In genomic region chr19:49896863-49897621, GRCh38 we compare ENCODE assay signal across 8 cellular contexts. TPM values are rescaled to one million over a fixed set of nuclear protein-coding genes. Genes with fewer than 3 reads are reported as not detected.
DNase-seq lines count a peak whose midpoint lies in the region; ATAC-seq and TF ChIP-seq lines count a peak whose summit lies in the region.

Gene IL4I1 (minus strand): TSS chr19:49896887. CDS start chr19:49896160, 727 bp downstream.

- H3K9ac ChIP-seq in mesenchymal stem cell (ENCODE audit: low read length), result peak within 1 kb of the TSS; percentile 71

- peak within 1 kb of the TSS; percentile 83 for H4K91ac ChIP-seq in mesenchymal stem cell (ENCODE audit: low read length)

- H3K79me1 ChIP-seq in mesenchymal stem cell (replicated peaks; ENCODE audit: low read length, poor library complexity, severe bottlenecking), result no peaks in the 10 kb centered on the region

- H3K4me3 ChIP-seq in GM12865 (ENCODE audit: low read depth, low read length) (peak within 1 kb of the TSS; percentile 83), mesenchymal stem cell (ENCODE audit: insufficient read depth in 1 of 2, low read depth in 1 of 2, low read length in 2 of 2) (no peak within 1 kb of the TSS)

- H3K36me3 Mint-ChIP-seq in activated naive CD4-positive, alpha-beta T cell treated with anti-CD3 and anti-CD28 coated beads, Interleukin-2, amount 50 U/mL, for 72 hours, result no peaks in the 10 kb centered on the region

- peak within 1 kb of the TSS; percentile 18 for H3K4me2 ChIP-seq in mesenchymal stem cell (ENCODE audit: low read length, poor library complexity, severe bottlenecking)

- H3K36me3 ChIP-seq in mesenchymal stem cell (ENCODE audit: control insufficient read depth in 1 of 2, insufficient read depth in 2 of 2, low read depth in 1 of 2, low read length in 2 of 2), result no peaks in the 10 kb centered on the region

- peak within 1 kb of the TSS in 1 of 2 experiments; percentile 53 for H3K14ac ChIP-seq in mesenchymal stem cell (ENCODE audit: low read length in 2 of 2)

- peak within 1 kb of the TSS; percentile 95 for H2BK12ac ChIP-seq in mesenchymal stem cell (ENCODE audit: low read length in 2 of 2)

- peak within 1 kb of the TSS; percentile 39 for H2BK5ac ChIP-seq in mesenchymal stem cell (ENCODE audit: low read depth, low read length, poor library complexity, severe bottlenecking)

- peak within 1 kb of the TSS; percentile 88 to 98 for H3K27ac Mint-ChIP-seq in activated naive CD4-positive, alpha-beta T cell treated with anti-CD3 and anti-CD28 coated beads, Interleukin-2, amount 50 U/mL, for 72 hours

- H3K9me3 Mint-ChIP-seq in activated naive CD4-positive, alpha-beta T cell treated with anti-CD3 and anti-CD28 coated beads, Interleukin-2, amount 50 U/mL, for 72 hours, result no peaks in the 10 kb centered on the region

- 71% methylated on average over 18 of the region's 20 CpGs for WGBS in mesenchymal stem cell

- peak within 1 kb of the TSS; percentile 34 to 75 for H3K18ac ChIP-seq in mesenchymal stem cell (ENCODE audit: low read depth in 1 of 2, low read length in 2 of 2)

- DNase-seq in GM12865 (ENCODE audit: low read depth) (peak; percentile 94), SIG-M5 (lab: John Stamatoyannopoulos, UW) (peak; percentile 53), mesenchymal stem cell (peak; percentile 42), NCI-H748 (lab: John Stamatoyannopoulos, UW; ENCODE audit: unreplicated experiment) (no peak)
- DNase-seq in activated naive CD4-positive, alpha-beta T cell treated with anti-CD3 and anti-CD28 coated beads, Interleukin-2, amount 50 U/mL, for 72 hours (ENCODE audit: low spot score in 2 of 2), result peak in 1 of 2 donors; percentile 84
- peak; percentile 69 for DNase-seq in stimulated activated naive CD4-positive, alpha-beta T cell treated with Interleukin-2 at 50 U/mL for 16 hours (lab: John Stamatoyannopoulos, UW)

- H3K9me3 ChIP-seq in mesenchymal stem cell (ENCODE audit: control insufficient read depth, low read length), result no peaks in the 10 kb centered on the region

- peak within 1 kb of the TSS; percentile 11 for H2BK120ac ChIP-seq in mesenchymal stem cell (ENCODE audit: low read depth, low read length)

- peak within 1 kb of the TSS; percentile 73 for H2AK5ac ChIP-seq in mesenchymal stem cell (ENCODE audit: low read length, severe bottlenecking)

- TF ChIP-seq CTCF in GM12865 (IDR thresholded peaks at IDR 0.05; ENCODE audit: insufficient read depth, low read depth, low read length, missing control alignments), result no peak

- no peak within 1 kb of the TSS for H2BK15ac ChIP-seq in mesenchymal stem cell (ENCODE audit: low read depth, poor library complexity, severe bottlenecking)

- peaks cover 19% of the 10 kb centered on the region for H3K4me1 ChIP-seq in mesenchymal stem cell (ENCODE audit: control insufficient read depth, insufficient read depth, low read depth, low read length)

- peak within 1 kb of the TSS; percentile 41 to 92 for H3K4ac ChIP-seq in mesenchymal stem cell (ENCODE audit: low read depth in 1 of 2, low read length in 2 of 2)

- peak within 1 kb of the TSS; percentile 69 for H3K27ac ChIP-seq in mesenchymal stem cell (ENCODE audit: low read length, poor library complexity, severe bottlenecking)

- H2AFZ ChIP-seq in mesenchymal stem cell (ENCODE audit: low read depth, low read length), result no peak within 1 kb of the TSS

- H3K23ac ChIP-seq in mesenchymal stem cell (ENCODE audit: low read length in 2 of 2), result no peak within 1 kb of the TSS

- ATAC-seq in HG02678 (IDR thresholded peaks at IDR 0.05; ENCODE audit: unreplicated experiment) (peak; percentile 55), HG03045 (IDR thresholded peaks at IDR 0.05; ENCODE audit: unreplicated experiment) (no peak)
- ATAC-seq in activated naive CD4-positive, alpha-beta T cell treated with anti-CD3 and anti-CD28 coated beads, Interleukin-2, amount 50 U/mL, for 72 hours, result peak; percentile 60 to 61

- peak within 1 kb of the TSS; percentile 89 for H4K8ac ChIP-seq in mesenchymal stem cell (ENCODE audit: low read length)

- peaks cover 0 to 6% of the 10 kb centered on the region in 2 experiments for H3K27me3 ChIP-seq in mesenchymal stem cell (ENCODE audit: control insufficient read depth in 1 of 2, insufficient read depth in 1 of 2, low read length in 2 of 2)

RNA-seq across cellular contexts. Expression of gene IL4I1, which starts in this region (rescaled TPM):
- 10 to 100 TPM in 1 of 2 donors, 1 to 10 TPM in 1; 6.3 to 11.1 TPM for total RNA-seq in activated naive CD4-positive, alpha-beta T cell treated with anti-CD3 and anti-CD28 coated beads, Interleukin-2, amount 50 U/mL, for 72 hours
- polyA plus RNA-seq in mesenchymal stem cell (2013, experiment 1 of 2), result 0.36 TPM
- 0.30 TPM for polyA plus RNA-seq in mesenchymal stem cell (2013, experiment 2 of 2)
